Comparison of ENCODE assay signal across 8 cellular contexts in the genomic region with DNA sequence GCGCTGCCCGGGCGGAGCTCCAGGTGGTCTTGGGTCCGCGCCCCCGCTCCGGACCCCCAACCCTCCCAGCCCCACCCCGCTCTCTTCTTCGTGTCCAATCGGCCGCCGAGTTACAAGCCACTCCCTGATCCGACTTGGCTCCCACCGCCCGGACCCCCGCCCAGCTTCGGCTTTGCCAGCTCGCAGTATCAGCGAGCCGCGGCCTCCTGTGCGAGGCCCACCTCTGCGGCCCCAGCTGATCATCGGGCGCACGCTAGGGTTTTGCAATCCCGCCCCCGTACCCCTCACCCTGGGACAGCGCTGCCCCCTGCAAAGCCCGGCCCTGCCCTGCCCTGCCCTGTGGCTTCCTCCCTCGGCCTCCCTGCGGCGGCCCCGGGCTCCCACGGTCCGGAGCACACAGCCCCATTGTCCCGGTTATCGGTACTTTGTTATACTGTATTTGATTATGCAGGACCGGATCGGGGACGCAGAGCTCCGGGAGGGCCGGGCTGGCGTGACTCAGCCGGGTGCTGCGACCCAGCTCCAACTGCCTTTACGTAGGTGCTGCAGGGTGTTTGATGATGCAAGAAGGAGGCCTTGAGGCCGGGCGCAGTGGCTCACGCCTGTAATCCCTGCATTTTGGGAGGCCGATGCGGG. TPM values are rescaled to one million over a fixed set of nuclear protein-coding genes. Genes with fewer than 3 reads are reported as not detected.
DNase-seq lines count a peak whose midpoint lies in the region; ATAC-seq, FAIRE-seq and TF ChIP-seq lines count a peak whose summit lies in the region.

No MANE protein-coding gene starts in this region.

- H3K9ac ChIP-seq in HUES6 (ENCODE audit: low read length) = peak overlapping the region; percentile 90

- peaks cover 8% of the 10 kb centered on the region for H3K36me3 Mint-ChIP-seq in T-helper 17 cell (ENCODE audit: low read depth)

- peak overlapping the region; percentile 99 for H3K4me3 Mint-ChIP-seq in T-helper 17 cell

- intact Hi-C loops in breast epithelium (cut with DNase I; ENCODE audit: low total_unique reads) (loop anchor here (10.0 kb wide), 1 partner anchor 1314 kb away; no protein-coding TSS in a partner anchor), left colon (cut with DNase I, micrococcal nuclease) (no loop called here), posterior vena cava (cut with DNase I) (no loop called here)

- peaks cover 31% of the 10 kb centered on the region for H3K36me3 ChIP-seq in HUES6 (ENCODE audit: control insufficient read depth, insufficient read depth, low read length)
- H3K36me3 ChIP-seq in breast epithelium = no peaks in the 10 kb centered on the region

- H3K27ac ChIP-seq in HUES6 (ENCODE audit: low read depth, low read length) (peak overlapping the region; percentile 93), breast epithelium (peak overlapping the region; percentile 88)

- TF ChIP-seq POLR2A in GM12892 (IDR thresholded peaks at IDR 0.05; ENCODE audit: low read depth, low read length) = 0 out of 2 replicates have a peak, but pooled peaks have one; percentile 46
- TF ChIP-seq POLR2A in breast epithelium (IDR thresholded peaks at IDR 0.05) = no peak

- no peak for TF ChIP-seq CTCF in breast epithelium (IDR thresholded peaks at IDR 0.05)

- no peaks in the 10 kb centered on the region for H3K27me3 Mint-ChIP-seq in T-helper 17 cell

- DNase-seq in GM12892 (ENCODE audit: insufficient read length) (no peak), T-helper 17 cell (peak in 1 of 3 donors; percentile 22), breast epithelium (ENCODE audit: low spot score in 2 of 2) (peak; percentile 52 to 69), left colon (peak; percentile 48 to 57), posterior vena cava (ENCODE audit: low spot score) (no peak)
- DNase-seq in stimulated activated naive CD4-positive, alpha-beta T cell treated with Interleukin-2 at 50 U/mL for 16 hours (lab: John Stamatoyannopoulos, UW) = peak; percentile 38

- peaks cover 26% of the 10 kb centered on the region for H3K4me1 Mint-ChIP-seq in T-helper 17 cell

- FAIRE-seq in GM12892 (lab: Jason Lieb, UNC) = no peak

- H3K4me1 ChIP-seq in HUES6 (ENCODE audit: control insufficient read depth, insufficient read depth, low read length) (peaks cover 16% of the 10 kb centered on the region; the same call in 1 of the 2 replicates), breast epithelium (no peaks in the 10 kb centered on the region)

- peak overlapping the region; percentile 68 for H3K4me3 ChIP-seq in HUES6 (ENCODE audit: low read depth, low read length)
- H3K4me3 ChIP-seq in breast epithelium = peak overlapping the region; percentile 38 to 82 (median 65)

- ATAC-seq in T-helper 17 cell (peak; percentile 22), left colon (peak; percentile 56), GM21825 (IDR thresholded peaks at IDR 0.05; ENCODE audit: unreplicated experiment) (no peak)

- H3K27ac Mint-ChIP-seq in T-helper 17 cell = peak overlapping the region; percentile 45

- H3K9me3 ChIP-seq in HUES6 (ENCODE audit: control insufficient read depth, insufficient read depth, low read depth, low read length) (no peaks in the 10 kb centered on the region), T-helper 17 cell (ENCODE audit: control insufficient read depth, low read length, poor library complexity, severe bottlenecking) (no peaks in the 10 kb centered on the region), breast epithelium (no peaks in the 10 kb centered on the region)

- H3K27me3 ChIP-seq in HUES6 (ENCODE audit: control insufficient read depth, insufficient read depth, low read length) = no peaks in the 10 kb centered on the region
- H3K27me3 ChIP-seq in breast epithelium = no peaks in the 10 kb centered on the region

RNA-seq across cellular contexts. Expression of a gene that starts 0.6 kb away (rescaled TPM):
- polyA plus RNA-seq in GM12892 (2012; ENCODE audit: missing spikeins) = 13.8 TPM
- total RNA-seq in T-helper 17 cell (10 to 100 TPM; 66.5 to 67.2 TPM), breast epithelium (10 to 100 TPM in 2 of 3 donors, 1 to 10 TPM in 1; 3.2 to 17.1 (median 16.4) TPM), left colon (10 to 100 TPM; 18.4 to 20.9 TPM), posterior vena cava (1 to 10 TPM; 2.0 to 5.5 TPM)

RNA-seq across cellular contexts. Expression of a gene that starts 10.1 kb away (rescaled TPM):
- polyA plus RNA-seq in GM12892 (2012; ENCODE audit: missing spikeins) = 11.2 TPM
- total RNA-seq in T-helper 17 cell (10 to 100 TPM; 49.7 to 58.4 TPM), breast epithelium (1 to 10 TPM; 3.4 to 5.9 (median 5.6) TPM), left colon (1 to 10 TPM; 2.5 to 2.9 TPM), posterior vena cava (under 1 TPM; 0.29 to 0.93 TPM)

RNA-seq across cellular contexts. Expression of a gene that starts 14.8 kb away (rescaled TPM):
- 21.5 TPM for polyA plus RNA-seq in GM12892 (2012; ENCODE audit: missing spikeins)
- 10 to 100 TPM; 85.0 to 91.7 TPM for total RNA-seq in T-helper 17 cell
- total RNA-seq in breast epithelium = 10 to 100 TPM in 1 of 3 donors, 1 to 10 TPM in 2; 7.9 to 10.4 (median 8.5) TPM
- 10 to 100 TPM; 29.5 to 34.4 TPM for total RNA-seq in left colon
- total RNA-seq in posterior vena cava = 10 to 100 TPM in 1 of 2 donors, 1 to 10 TPM in 1; 8.3 to 11.4 TPM

RNA-seq across cellular contexts. Expression of a gene that starts 34.9 kb away (rescaled TPM):
- polyA plus RNA-seq in GM12892 (2012; ENCODE audit: missing spikeins) = 20.2 TPM
- 10 to 100 TPM; 91.4 to 98.8 TPM for total RNA-seq in T-helper 17 cell
- total RNA-seq in breast epithelium = 100 to 1,000 TPM; 155 to 222 (median 189) TPM
- 10 to 100 TPM; 57.0 to 65.1 TPM for total RNA-seq in left colon
- 10 to 100 TPM; 33.1 to 33.3 TPM for total RNA-seq in posterior vena cava

RNA-seq across cellular contexts. Expression of a gene that starts 40.0 kb away (rescaled TPM):
- 13.4 TPM for polyA plus RNA-seq in GM12892 (2012; ENCODE audit: missing spikeins)
- total RNA-seq in T-helper 17 cell = 10 to 100 TPM; 56.0 to 56.1 TPM
- 10 to 100 TPM in 2 of 3 donors, 1 to 10 TPM in 1; 4.8 to 32.8 (median 16.7) TPM for total RNA-seq in breast epithelium
- total RNA-seq in left colon = 10 to 100 TPM; 11.6 to 13.4 TPM
- 1 to 10 TPM; 6.3 to 8.2 TPM for total RNA-seq in posterior vena cava

Comparison
In these comparisons a context has a peak if more than half of its experiments do, and no peak if none do; other contexts are left out.
1. DNase-seq: peak in breast epithelium (2 of 2), left colon (2 of 2) and stimulated activated naive CD4-positive, alpha-beta T cell treated with Interleukin-2 at 50 U/mL for 16 hours (single experiment); none in GM12892 (single experiment) and posterior vena cava (single experiment).
2. RNA of a gene that starts 10.1 kb away (total RNA-seq): 49.7 to 58.4 TPM in T-helper 17 cell; 3.4 to 5.9 TPM in breast epithelium, 2.5 to 2.9 TPM in left colon and 0.29 to 0.93 TPM in posterior vena cava; every median in the first group is over 4 times any median in the second.